8 cellular contexts compared by ENCODE assay signal in genomic region chr3:121749276-121750086, GRCh38. TPM values are rescaled to one million over a fixed set of nuclear protein-coding genes. Genes with fewer than 3 reads are reported as not detected.
DNase-seq lines count a peak whose midpoint lies in the region; TF ChIP-seq lines count a peak whose summit lies in the region.

Gene GOLGB1 (minus strand): TSS chr3:121749741. CDS start chr3:121730971, 18,770 bp downstream.

- H3K36me3 Mint-ChIP-seq in HFFc6 (ENCODE audit: low read depth): no peaks in the 10 kb centered on the region

- TF ChIP-seq CTCF in HFFc6 (IDR thresholded peaks at IDR 0.05): 0 out of 2 replicates have a peak, but pooled peaks have one; percentile 10

- no peaks in the 10 kb centered on the region; the same call in 1 of the 2 replicates for H3K4me1 Mint-ChIP-seq in HFFc6 (ENCODE audit: low read depth)

- H3K9me3 Mint-ChIP-seq in HFFc6: no peaks in the 10 kb centered on the region

- H3K27me3 Mint-ChIP-seq in HFFc6 (ENCODE audit: insufficient read depth): no peaks in the 10 kb centered on the region

- H3K4me3 Mint-ChIP-seq in HFFc6: no peak within 1 kb of the TSS

- peak; percentile 100 for DNase-seq in GM04504 (ENCODE audit: low read depth)
- DNase-seq in HFFc6: peak; percentile 100
- peak; percentile 100 for DNase-seq in NAMALWA (ENCODE audit: low spot score)
- peak; percentile 100 for DNase-seq in SK-MEL-5 (ENCODE audit: low read depth, low spot score)
- DNase-seq in activated naive CD4-positive, alpha-beta T cell treated with Interleukin-2 at 50 U/mL for 16 hours: peak; percentile 94
- peak; percentile 99 for DNase-seq in germinal center (ENCODE audit: low spot score)
- peak; percentile 100 for DNase-seq in non-pigmented ciliary epithelial cell (ENCODE audit: low read depth)
- peak; percentile 99 for DNase-seq in superior temporal gyrus (ENCODE audit: extremely low spot score)

- in situ Hi-C loops in SK-MEL-5 (cut with HindIII; ENCODE audit: low pct_unique_long_range_greater_than_20kb, low sequenced_read_pairs): no loop called here

- H3K27ac Mint-ChIP-seq in HFFc6: no peak within 1 kb of the TSS

RNA-seq across cellular contexts. Expression of gene GOLGB1, which starts in this region (rescaled TPM):
- 10 to 100 TPM; 33.5 to 43.9 (median 37.4) TPM for total RNA-seq in HFFc6 (2021; fragmentation: NEBNext Ultra II Directional; extraction: Animal tissue kit (Norgen Biotek cat#: 25700))
- 23.0 and 29.8 TPM in 2 replicates for total RNA-seq in SK-MEL-5 (2014; rRNA removed; shearing (Covaris generic))
- polyA plus RNA-seq in SK-MEL-5 (2015; cell fraction: cytosol; rRNA removed): 9.3 and 12.6 TPM in 2 replicates
- 67.6 and 79.7 TPM in 2 replicates for polyA plus RNA-seq in SK-MEL-5 (2015; cell fraction: nucleus; rRNA removed)

Comparison
In these comparisons a context has a peak if more than half of its experiments do, and no peak if none do; other contexts are left out.
1. Peak in every context shown above with its lines: DNase-seq.